In the genomic region with DNA sequence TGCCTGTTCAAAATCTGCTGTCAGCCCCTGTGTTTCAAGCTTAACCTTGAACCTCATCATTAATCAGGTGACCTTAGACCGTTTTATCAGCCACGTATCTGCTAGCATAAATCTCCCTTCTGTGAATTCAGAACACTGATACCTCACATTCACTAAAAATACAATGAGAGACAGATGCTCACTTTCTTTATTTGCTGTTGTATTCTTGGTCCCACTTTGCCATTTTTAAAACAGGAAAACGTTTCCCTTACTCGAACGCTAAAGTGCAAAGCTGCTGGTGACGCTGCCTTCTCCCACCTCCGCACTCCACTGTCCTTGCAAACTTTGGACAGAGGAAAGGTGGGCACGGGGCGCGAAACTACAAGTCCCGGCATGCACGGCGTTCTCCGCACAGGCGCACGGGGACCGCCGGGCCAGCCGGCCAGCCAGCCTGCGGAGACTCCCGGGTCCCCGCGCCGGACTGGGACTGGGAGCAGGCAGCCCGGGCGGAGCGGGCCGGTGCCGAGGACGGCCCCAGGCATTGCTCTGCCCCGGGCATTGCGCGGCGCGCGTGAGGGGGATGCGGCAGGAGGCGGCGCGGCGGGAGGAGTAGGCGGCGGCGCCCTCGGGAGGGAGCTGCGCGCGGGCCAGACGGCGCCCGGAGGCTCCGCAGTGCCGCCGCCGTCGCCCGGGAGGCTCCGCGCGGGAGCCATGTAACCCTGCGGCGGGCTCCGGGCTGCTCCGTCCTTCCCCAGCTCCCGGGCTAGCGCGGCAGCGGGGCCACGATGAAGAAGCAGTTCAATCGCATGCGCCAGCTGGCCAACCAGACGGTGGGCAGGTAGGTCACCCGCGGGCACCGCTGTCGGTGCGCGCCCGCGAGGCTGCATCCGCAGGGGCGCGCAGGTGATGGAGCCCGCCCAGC, we compare ENCODE assay signal across 9 cellular contexts. TPM values are rescaled to one million over a fixed set of nuclear protein-coding genes. Genes with fewer than 3 reads are reported as not detected.
A peak's percentile ranks its signal among the peaks of the same experiment; 100 is the strongest.
DNase-seq lines count a peak whose midpoint lies in the region; ATAC-seq, FAIRE-seq and TF ChIP-seq lines count a peak whose summit lies in the region.
"Had no signal": no experiment of that assay in that cellular context is flagged by ENCODE, and none has a peak within 500 bp of the region (broad histone marks: within the 10 kb centered on the region; RNA-seq: fewer than 3 reads in every experiment).

A gene with protein sequence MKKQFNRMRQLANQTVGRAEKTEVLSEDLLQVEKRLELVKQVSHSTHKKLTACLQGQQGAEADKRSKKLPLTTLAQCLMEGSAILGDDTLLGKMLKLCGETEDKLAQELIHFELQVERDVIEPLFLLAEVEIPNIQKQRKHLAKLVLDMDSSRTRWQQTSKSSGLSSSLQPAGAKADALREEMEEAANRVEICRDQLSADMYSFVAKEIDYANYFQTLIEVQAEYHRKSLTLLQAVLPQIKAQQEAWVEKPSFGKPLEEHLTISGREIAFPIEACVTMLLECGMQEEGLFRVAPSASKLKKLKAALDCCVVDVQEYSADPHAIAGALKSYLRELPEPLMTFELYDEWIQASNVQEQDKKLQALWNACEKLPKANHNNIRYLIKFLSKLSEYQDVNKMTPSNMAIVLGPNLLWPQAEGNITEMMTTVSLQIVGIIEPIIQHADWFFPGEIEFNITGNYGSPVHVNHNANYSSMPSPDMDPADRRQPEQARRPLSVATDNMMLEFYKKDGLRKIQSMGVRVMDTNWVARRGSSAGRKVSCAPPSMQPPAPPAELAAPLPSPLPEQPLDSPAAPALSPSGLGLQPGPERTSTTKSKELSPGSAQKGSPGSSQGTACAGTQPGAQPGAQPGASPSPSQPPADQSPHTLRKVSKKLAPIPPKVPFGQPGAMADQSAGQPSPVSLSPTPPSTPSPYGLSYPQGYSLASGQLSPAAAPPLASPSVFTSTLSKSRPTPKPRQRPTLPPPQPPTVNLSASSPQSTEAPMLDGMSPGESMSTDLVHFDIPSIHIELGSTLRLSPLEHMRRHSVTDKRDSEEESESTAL (plus strand): TSS at position 424 of the 901 bp plus-strand sequence. CDS start 341 bp downstream, at position 765.

- FAIRE-seq in RCC 7860 (lab: Jason Lieb, UNC) = no peak

- intact Hi-C loops in lower lobe of right lung (cut with DNase I) = no loop called here

- H3K27ac ChIP-seq in SU-DHL-6 (ENCODE audit: low read depth, low read length) (no peak within 1 kb of the TSS), ectodermal cell (ENCODE audit: insufficient read depth, low read depth, low read length, poor library complexity, severe bottlenecking) (no peak within 1 kb of the TSS), lower lobe of right lung (peak within 1 kb of the TSS; percentile 83)
- H3K27ac ChIP-seq: neutrophil had no signal

- peak; percentile 85 for ATAC-seq in GM21367 (IDR thresholded peaks at IDR 0.05; ENCODE audit: unreplicated experiment)
- ATAC-seq in HG03565 (IDR thresholded peaks at IDR 0.05; ENCODE audit: unreplicated experiment) = peak; percentile 83
- peak; percentile 88 to 89 for ATAC-seq in lower lobe of right lung
- ATAC-seq in stimulated activated naive CD8-positive, alpha-beta T cell treated with anti-CD3 and anti-CD28 coated beads, Interleukin-15, Interleukin-2, amounts not matched to agents 100 U/mL and 50 U/mL, for 24 hours = peak; percentile 43

- peak within 1 kb of the TSS; percentile 50 for H3K4me2 ChIP-seq in SU-DHL-6 (ENCODE audit: low read depth, low read length, poor library complexity, severe bottlenecking)

- DNase-seq in GM04504 (ENCODE audit: low read depth) (peak; percentile 10), lower lobe of right lung (peak; percentile 71), RCC 7860 (ENCODE audit: low spot score) (no peak)
- DNase-seq in stimulated activated naive CD8-positive, alpha-beta T cell treated with anti-CD3 and anti-CD28 coated beads, Interleukin-15, Interleukin-2, amounts not matched to agents 100 U/mL and 50 U/mL, for 24 hours = peak; percentile 47

- H3K9me3 ChIP-seq in SU-DHL-6 (ENCODE audit: insufficient read depth, low read length) (no peaks in the 10 kb centered on the region), ectodermal cell (ENCODE audit: control insufficient read depth, low read length) (no peaks in the 10 kb centered on the region), lower lobe of right lung (no peaks in the 10 kb centered on the region)
- H3K9me3 ChIP-seq: neutrophil had no signal

- H3K9ac ChIP-seq in SU-DHL-6 (ENCODE audit: low read length) = peak within 1 kb of the TSS; percentile 60

- H3K4me1 ChIP-seq in ectodermal cell (ENCODE audit: control insufficient read depth, insufficient read depth, low read length) (no peaks in the 10 kb centered on the region), lower lobe of right lung (no peaks in the 10 kb centered on the region)

- H2AFZ ChIP-seq in SU-DHL-6 (ENCODE audit: low read depth, low read length, severe bottlenecking) = peak within 1 kb of the TSS; percentile 36

- H3K4me3 ChIP-seq in SU-DHL-6 (ENCODE audit: insufficient read depth, low read length, poor library complexity, severe bottlenecking) (peak within 1 kb of the TSS; percentile 68), ectodermal cell (ENCODE audit: insufficient read depth, low read depth, low read length) (peak within 1 kb of the TSS; percentile 74), lower lobe of right lung (peak within 1 kb of the TSS; percentile 72)

- H3K79me2 ChIP-seq in SU-DHL-6 (ENCODE audit: insufficient read depth, low read length) = no peaks in the 10 kb centered on the region

- H3K9me2 ChIP-seq in SU-DHL-6 (replicated peaks; ENCODE audit: insufficient read depth, low read length) = no peaks in the 10 kb centered on the region

- 1% methylated on average over 84 of the region's 84 CpGs for WGBS in ectodermal cell, 2 experiments

- H4K20me1 ChIP-seq in SU-DHL-6 (ENCODE audit: low read depth, low read length) = 0 out of 2 replicates have a peak, but pooled peaks cover 3% of the 10 kb centered on the region

- H3K27me3 ChIP-seq in SU-DHL-6 (ENCODE audit: low read length) = no peaks in the 10 kb centered on the region
- H3K27me3 ChIP-seq in ectodermal cell (ENCODE audit: control insufficient read depth, insufficient read depth, low read length, poor library complexity, severe bottlenecking) = peaks cover 17% of the 10 kb centered on the region
- H3K27me3 ChIP-seq in lower lobe of right lung (ENCODE audit: low read depth) = peaks cover 20% of the 10 kb centered on the region

- no peaks in the 10 kb centered on the region for H3F3A ChIP-seq in SU-DHL-6 (ENCODE audit: insufficient read depth)

- H3K36me3 ChIP-seq in SU-DHL-6 (ENCODE audit: low read length) = no peaks in the 10 kb centered on the region
- no peaks in the 10 kb centered on the region for H3K36me3 ChIP-seq in ectodermal cell (ENCODE audit: control insufficient read depth, insufficient read depth, low read length)
- H3K36me3 ChIP-seq in lower lobe of right lung = no peaks in the 10 kb centered on the region
- H3K36me3 ChIP-seq: neutrophil had no signal

- no peak for TF ChIP-seq CTCF in SU-DHL-6 (IDR thresholded peaks at IDR 0.05; ENCODE audit: insufficient read depth, low read length, poor library complexity, severe bottlenecking)
- TF ChIP-seq CTCF in lower lobe of right lung (IDR thresholded peaks at IDR 0.05) = no peak

RNA-seq across cellular contexts. Expression of the gene that starts here (rescaled TPM):
- polyA plus RNA-seq in ectodermal cell (2013, experiment 1 of 4) = 8.8 TPM
- 10.8 TPM for polyA plus RNA-seq in ectodermal cell (2013, experiment 2 of 4)
- 8.8 TPM for polyA plus RNA-seq in ectodermal cell (2013, experiment 3 of 4)
- 8.1 TPM for polyA plus RNA-seq in ectodermal cell (2013, experiment 4 of 4)
- total RNA-seq in lower lobe of right lung = 39.0 TPM
